28 cellular contexts compared by ENCODE assay signal in genomic region chr15:78098131-78098755, GRCh38. TPM values are rescaled to one million over a fixed set of nuclear protein-coding genes. Genes with fewer than 3 reads are reported as not detected.
"Had no signal": no experiment of that assay in that cellular context is flagged by ENCODE, and none has a peak within 500 bp of the region (broad histone marks: within the 10 kb centered on the region; RNA-seq: fewer than 3 reads in every experiment).

No MANE protein-coding gene starts in this region.

- H3K4me3 ChIP-seq: colonic mucosa, esophagus squamous epithelium, ovary, right atrium auricular region, testis, uterus had no signal

- H3K36me3 Mint-ChIP-seq: immature natural killer cell; naive thymus-derived CD4-positive, alpha-beta T cell; stimulated activated naive B cell treated with anti-CD40 and anti-IgM and Interleukin-4, amounts not matched to agents 10 μg/mL and 1 μg/mL and 100 μg/mL, for 72 hours; type B pancreatic cell had no signal

- H3K4me1 ChIP-seq: testis, uterus had no signal

- H3K27ac ChIP-seq: colonic mucosa, esophagus squamous epithelium, ovary, right atrium auricular region, testis, uterus had no signal

- H3K36me3 ChIP-seq: colonic mucosa, esophagus squamous epithelium, ovary, right atrium auricular region, uterus had no signal

- H3K4me3 Mint-ChIP-seq: immature natural killer cell; naive thymus-derived CD4-positive, alpha-beta T cell; neural crest cell; stimulated activated naive B cell treated with anti-CD40 and anti-IgM and Interleukin-4, amounts not matched to agents 10 μg/mL and 1 μg/mL and 100 μg/mL, for 72 hours; stimulated activated naive CD8-positive, alpha-beta T cell treated with anti-CD3 and anti-CD28 coated beads, Interleukin-15, amount 100 ng/mL, for 72 hours; type B pancreatic cell had no signal

- H3K9me3 ChIP-seq: colonic mucosa, esophagus squamous epithelium, ovary, right atrium auricular region, testis, uterus had no signal

- H3K9me3 Mint-ChIP-seq: immature natural killer cell; naive thymus-derived CD4-positive, alpha-beta T cell; neural crest cell; stimulated activated naive B cell treated with anti-CD40 and anti-IgM and Interleukin-4, amounts not matched to agents 10 μg/mL and 1 μg/mL and 100 μg/mL, for 72 hours; stimulated activated naive CD8-positive, alpha-beta T cell treated with anti-CD3 and anti-CD28 coated beads, Interleukin-15, amount 100 ng/mL, for 72 hours; type B pancreatic cell had no signal

- ATAC-seq: left colon; naive thymus-derived CD4-positive, alpha-beta T cell; stimulated activated naive B cell treated with anti-CD40 and anti-IgM and Interleukin-4, amounts not matched to agents 10 μg/mL and 1 μg/mL and 100 μg/mL, for 72 hours; stimulated activated naive CD8-positive, alpha-beta T cell treated with anti-CD3 and anti-CD28 coated beads, Interleukin-15, amount 100 ng/mL, for 72 hours had no signal

- H3K4me1 Mint-ChIP-seq: neural crest cell had no signal

- DNase-seq: cerebellar nuclear complex; colonic mucosa; dermis blood vessel endothelial cell; esophagus squamous epithelium; foreskin fibroblast; immature natural killer cell; kidney; left colon; mammary epithelial cell; naive thymus-derived CD4-positive, alpha-beta T cell; nucleus accumbens; ovary; stimulated activated CD4-positive, alpha-beta T cell treated with anti-CD3 and anti-CD28 coated beads, Interleukin-15, amount 100 ng/mL, for 24 hours; stimulated activated CD4-positive, alpha-beta T cell treated with anti-CD3 and anti-CD28 coated beads, Interleukin-1b, Interleukin-23, amount 100 ng/mL, for 48 hours; stimulated activated CD4-positive, alpha-beta T cell treated with anti-CD3 and anti-CD28 coated beads, Interleukin-4, amount 100 ng/mL, for 24 hours; stimulated activated naive B cell treated with anti-CD40 and anti-IgM and Interleukin-4, amounts not matched to agents 10 μg/mL and 1 μg/mL and 100 μg/mL, for 72 hours; stimulated activated naive CD8-positive, alpha-beta T cell treated with anti-CD3 and anti-CD28 coated beads, Interleukin-15, amount 100 ng/mL, for 72 hours; testis had no signal

- H3K27ac Mint-ChIP-seq: immature natural killer cell; stimulated activated naive B cell treated with anti-CD40 and anti-IgM and Interleukin-4, amounts not matched to agents 10 μg/mL and 1 μg/mL and 100 μg/mL, for 72 hours; stimulated activated naive CD8-positive, alpha-beta T cell treated with anti-CD3 and anti-CD28 coated beads, Interleukin-15, amount 100 ng/mL, for 72 hours; type B pancreatic cell had no signal

- H3K27me3 ChIP-seq: colonic mucosa, esophagus squamous epithelium, ovary, right atrium auricular region, testis, uterus had no signal

- H3K27me3 Mint-ChIP-seq: stimulated activated naive B cell treated with anti-CD40 and anti-IgM and Interleukin-4, amounts not matched to agents 10 μg/mL and 1 μg/mL and 100 μg/mL, for 72 hours had no signal

RNA-seq across cellular contexts. Expression of gene SH2D7, which starts 5.9 kb away (rescaled TPM):
- total RNA-seq: dermis blood vessel endothelial cell; epithelial cell of proximal tubule; esophagus squamous epithelium; kidney; lower leg skin; mammary epithelial cell; mesenteric fat pad; mononuclear cell; naive thymus-derived CD4-positive, alpha-beta T cell; neural crest cell; ovary; posterior vena cava; right atrium auricular region; subcutaneous adipose tissue; uterus had no signal
- polyA plus RNA-seq: immature natural killer cell; mammary epithelial cell; naive thymus-derived CD4-positive, alpha-beta T cell; ovary had no signal
